8 cellular contexts compared by ENCODE assay signal in the genomic region with DNA sequence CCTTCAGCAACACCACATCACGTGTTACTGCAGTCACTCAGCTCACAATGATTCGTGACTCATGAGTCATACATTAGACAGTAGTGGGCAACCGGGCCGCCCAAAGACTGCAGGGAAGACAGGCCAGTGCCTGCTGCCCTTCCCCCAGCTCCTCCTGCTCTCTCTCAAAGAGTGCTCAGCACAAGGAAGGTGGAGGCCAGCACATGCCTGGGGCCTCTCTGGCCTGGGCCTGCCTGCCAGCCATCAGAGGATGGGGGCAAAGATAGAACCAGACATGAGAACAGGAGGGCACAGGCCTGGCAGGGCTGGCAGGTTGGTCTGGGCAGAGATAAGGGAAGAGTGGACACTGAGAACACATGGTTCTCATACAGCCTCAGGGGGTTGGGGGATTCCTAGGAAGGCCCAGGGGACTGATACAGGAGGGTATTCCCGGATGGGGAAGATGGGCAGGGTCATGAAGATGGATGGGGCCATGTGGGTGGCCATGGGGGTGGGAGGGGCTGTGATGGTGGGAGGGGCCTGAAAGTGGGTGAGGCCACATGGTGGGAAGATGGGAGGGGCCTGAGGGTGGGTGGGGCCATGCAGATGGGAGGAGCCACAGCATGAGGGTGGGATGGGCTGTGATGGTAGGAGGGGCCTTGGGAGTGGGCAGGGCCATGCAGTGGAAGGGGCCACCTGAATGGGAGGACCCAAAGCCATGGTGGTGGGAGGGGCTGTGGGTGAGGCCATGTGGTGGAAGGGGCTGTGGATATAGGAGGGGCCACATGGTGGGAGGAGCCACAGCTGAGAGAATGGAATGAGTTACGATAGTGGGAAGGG. TPM values are rescaled to one million over a fixed set of nuclear protein-coding genes. Genes with fewer than 3 reads are reported as not detected.
DNase-seq lines count a peak whose midpoint lies in the region; TF ChIP-seq lines count a peak whose summit lies in the region.

No MANE protein-coding gene starts in this region.

- H3K4me3 Mint-ChIP-seq in Caco-2 (ENCODE audit: unreplicated experiment): no peak overlapping the region

- no peak overlapping the region for H3K4me2 ChIP-seq in smooth muscle cell

- no peaks in the 10 kb centered on the region for H3K79me2 ChIP-seq in smooth muscle cell (ENCODE audit: low read depth)

- CTCF ChIA-PET in Caco-2 (lab: Charles Lee): interaction anchor here (0.7 kb wide), 1 partner anchor 268 kb away, joined by 4 read pairs; no protein-coding TSS in a partner anchor

- peaks cover 10% of the 10 kb centered on the region for H3K4me1 ChIP-seq in Caco-2
- no peaks in the 10 kb centered on the region for H3K4me1 ChIP-seq in HAP-1
- no peaks in the 10 kb centered on the region for H3K4me1 ChIP-seq in smooth muscle cell (ENCODE audit: low read depth)

- peaks cover 1% of the 10 kb centered on the region for H3K36me3 ChIP-seq in Caco-2 (ENCODE audit: control insufficient read depth, insufficient read depth, low read length)
- no peaks in the 10 kb centered on the region for H3K36me3 ChIP-seq in HAP-1 (replicated peaks)
- no peaks in the 10 kb centered on the region for H3K36me3 ChIP-seq in smooth muscle cell (ENCODE audit: low read depth)

- H3K27me3 Mint-ChIP-seq in Caco-2 (ENCODE audit: insufficient read depth, unreplicated experiment): no peaks in the 10 kb centered on the region

- POLR2A ChIA-PET in Caco-2 (lab: Charles Lee): no interaction called here

- H3K4me1 Mint-ChIP-seq in Caco-2 (ENCODE audit: low read depth, unreplicated experiment): peaks cover 9% of the 10 kb centered on the region

- H4K20me1 ChIP-seq in smooth muscle cell (ENCODE audit: low read depth): peaks cover 10% of the 10 kb centered on the region

- H3K9ac ChIP-seq in smooth muscle cell (ENCODE audit: low read depth): no peak overlapping the region

- DNase-seq in Caco-2 (peak; percentile 75 to 88), HAP-1 (ENCODE audit: low spot score in 2 of 2) (peak; percentile 24 to 84), T follicular helper cell (ENCODE audit: low read depth) (peak; percentile 3), fibroblast of pulmonary artery (ENCODE audit: low read depth) (peak; percentile 77), smooth muscle cell (lab: John Stamatoyannopoulos, UW; ENCODE audit: unreplicated experiment) (no peak), NCI-H2227 (lab: John Stamatoyannopoulos, UW; ENCODE audit: unreplicated experiment) (no peak), occipital lobe (lab: John Stamatoyannopoulos, UW) (no peak), DMS79 (lab: John Stamatoyannopoulos, UW) (no peak)

- peak overlapping the region; percentile 56 for H3K27ac Mint-ChIP-seq in Caco-2 (ENCODE audit: unreplicated experiment)

- no peaks in the 10 kb centered on the region for H3F3A ChIP-seq in smooth muscle cell (ENCODE audit: low read depth)

- peaks cover 79% of the 10 kb centered on the region for H3K36me3 Mint-ChIP-seq in Caco-2 (ENCODE audit: insufficient read depth, unreplicated experiment)

- H3K9me3 Mint-ChIP-seq in Caco-2 (ENCODE audit: unreplicated experiment): no peaks in the 10 kb centered on the region

- no TSS peak for BruUV-seq in Caco-2 (replicated peaks; lab: Mats Ljungman, UMichigan)

- 24% methylated on average over 6 of the region's 6 CpGs for WGBS in smooth muscle cell (ENCODE audit: low lambda C conversion rate)

- H3K9me3 ChIP-seq in Caco-2 (no peaks in the 10 kb centered on the region), HAP-1 (no peaks in the 10 kb centered on the region), smooth muscle cell (replicated peaks; ENCODE audit: low read depth) (no peaks in the 10 kb centered on the region)

- H3K4me3 ChIP-seq in Caco-2 (ENCODE audit: low read depth, low read length) (no peak overlapping the region), HAP-1 (no peak overlapping the region), fibroblast of pulmonary artery (replicated peaks; ENCODE audit: low read depth, low read length) (no peak overlapping the region), smooth muscle cell (no peak overlapping the region)

- H3K27ac ChIP-seq in smooth muscle cell (ENCODE audit: low read depth): peak overlapping the region; percentile 34

- no peak overlapping the region for H2AFZ ChIP-seq in smooth muscle cell (ENCODE audit: low read depth)

- intact Hi-C loops in Caco-2 (cut with micrococcal nuclease; ENCODE audit: unreplicated experiment): no loop called here

- no peaks in the 10 kb centered on the region for H3K27me3 ChIP-seq in Caco-2 (replicated peaks; ENCODE audit: control insufficient read depth, insufficient read depth, low read length)
- no peaks in the 10 kb centered on the region for H3K27me3 ChIP-seq in HAP-1 (ENCODE audit: low read depth)
- H3K27me3 ChIP-seq in smooth muscle cell (ENCODE audit: low read depth): no peaks in the 10 kb centered on the region

- TF ChIP-seq CTCF in Caco-2 (IDR thresholded peaks at IDR 0.05; ENCODE audit: insufficient read depth in 1 of 2, low read depth in 1 of 2, low read length in 1 of 2, severe bottlenecking in 1 of 2, unreplicated experiment in 1 of 2): no peak
- TF ChIP-seq CTCF in fibroblast of pulmonary artery (IDR thresholded peaks at IDR 0.05; ENCODE audit: low read length, missing control alignments): no peak
- no peak for TF ChIP-seq CTCF in smooth muscle cell (IDR thresholded peaks at IDR 0.05; ENCODE audit: borderline replicate concordance, insufficient read depth, poor library complexity, severe bottlenecking)

- in situ Hi-C loops in HAP-1 (cut with MboI; ENCODE audit: low sequenced_read_pairs): no loop called here

RNA-seq across cellular contexts. Expression of gene KATNB1, which starts 29.0 kb away (rescaled TPM):
- total RNA-seq in Caco-2 (2022) (31.8 and 32.4 TPM in 2 replicates), smooth muscle cell (11.9 and 15.5 TPM in 2 replicates), occipital lobe (27.8 TPM)
- 14.2 and 23.6 TPM in 2 replicates for polyA plus RNA-seq in smooth muscle cell

RNA-seq across cellular contexts. Expression of gene KIFC3, which starts 37.7 kb away (rescaled TPM):
- 103 and 108 TPM in 2 replicates for total RNA-seq in Caco-2 (2022)
- total RNA-seq in smooth muscle cell: 28.0 and 30.6 TPM in 2 replicates
- 50.2 and 51.6 TPM in 2 replicates for polyA plus RNA-seq in smooth muscle cell
- total RNA-seq in occipital lobe: 44.6 TPM

Comparison
In these comparisons a context has a peak if more than half of its experiments do, and no peak if none do; other contexts are left out.
1. DNase-seq: peak in Caco-2 (2 of 2), HAP-1 (2 of 2), T follicular helper cell (single experiment) and fibroblast of pulmonary artery (single experiment); none in smooth muscle cell (single experiment), NCI-H2227 (single experiment), occipital lobe (single experiment) and DMS79 (single experiment).